1 cellular context compared by ENCODE assay signal in genomic region chr18:59054892-59055291, GRCh38.
A peak's percentile ranks its signal among the peaks of the same experiment; 100 is the strongest.
TF ChIP-seq lines count a peak whose summit lies in the region.

No MANE protein-coding gene starts in this region.

TF ChIP-seq in HEK293, 187 proteins besides CTCF, POLR2A, EP300 and RAD21 (continued from another document):
- TF ChIP-seq SCRT1 (tag by site-specific recombination; IDR thresholded peaks at IDR 0.05; ENCODE audit: borderline replicate concordance) (peak; percentile 91), INSM2 (tag by site-specific recombination; IDR thresholded peaks at IDR 0.05) (no peak), ZNF416 (tag by site-specific recombination; IDR thresholded peaks at IDR 0.05) (no peak), ZNF704 (tag by site-specific recombination; IDR thresholded peaks at IDR 0.05) (no peak), ZBTB20 (tag by site-specific recombination; IDR thresholded peaks at IDR 0.05) (no peak), ZXDB (tag by site-specific recombination; IDR thresholded peaks at IDR 0.05) (peak; percentile 28; the same call in 1 of the 2 replicates), FEZF1 (tag by site-specific recombination; IDR thresholded peaks at IDR 0.05) (peak; percentile 89), ZNF785 (tag by site-specific recombination; IDR thresholded peaks at IDR 0.05) (no peak), MYNN (tag by site-specific recombination; IDR thresholded peaks at IDR 0.05; ENCODE audit: borderline replicate concordance) (no peak), ZNF16 (tag by site-specific recombination; IDR thresholded peaks at IDR 0.05; ENCODE audit: low read depth) (no peak), ZNF521 (tag by site-specific recombination; IDR thresholded peaks at IDR 0.05) (no peak), SP3 (tag by site-specific recombination; IDR thresholded peaks at IDR 0.05) (no peak), ZNF792 (tag by site-specific recombination; IDR thresholded peaks at IDR 0.05) (no peak), ZFHX2 (tag by site-specific recombination; conservative IDR thresholded peaks at IDR 0.05) (no peak), ZNF623 (tag by site-specific recombination; IDR thresholded peaks at IDR 0.05) (no peak), ZNF555 (tag by site-specific recombination; conservative IDR thresholded peaks at IDR 0.05) (no peak), GLI4 (tag by site-specific recombination; IDR thresholded peaks at IDR 0.05) (no peak), EGR2 (tag by site-specific recombination; IDR thresholded peaks at IDR 0.05; ENCODE audit: low read depth) (no peak), TSHZ1 (tag by site-specific recombination; IDR thresholded peaks at IDR 0.05; ENCODE audit: borderline replicate concordance) (no peak), ZNF585B (tag by site-specific recombination; IDR thresholded peaks at IDR 0.05) (no peak), ZNF76 (tag by site-specific recombination; IDR thresholded peaks at IDR 0.05; ENCODE audit: borderline replicate concordance, low read depth) (no peak), ZNF768 (tag by site-specific recombination; IDR thresholded peaks at IDR 0.05) (no peak), ZNF354C (tag by site-specific recombination; IDR thresholded peaks at IDR 0.05; ENCODE audit: borderline replicate concordance, low read depth) (no peak), YY2 (tag by site-specific recombination; IDR thresholded peaks at IDR 0.05) (no peak), IKZF3 (tag by site-specific recombination; IDR thresholded peaks at IDR 0.05) (no peak), ZNF654 (tag by site-specific recombination; IDR thresholded peaks at IDR 0.05; ENCODE audit: low read depth) (no peak), ZNF501 (tag by site-specific recombination; IDR thresholded peaks at IDR 0.05) (0 out of 2 replicates have a peak, but pooled peaks have one; percentile 19), ZSCAN30 (tag by site-specific recombination; IDR thresholded peaks at IDR 0.05) (peak; percentile 36; the same call in 1 of the 2 replicates), ZNF155 (tag by site-specific recombination; IDR thresholded peaks at IDR 0.05) (no peak), GFI1B (tag by site-specific recombination; IDR thresholded peaks at IDR 0.05) (no peak), ZNF114 (tag by site-specific recombination; IDR thresholded peaks at IDR 0.05) (no peak), GLIS1 (tag by site-specific recombination; IDR thresholded peaks at IDR 0.05) (peak; percentile 96), ZNF19 (tag by site-specific recombination; IDR thresholded peaks at IDR 0.05; ENCODE audit: low read depth) (no peak), PRDM6 (tag by site-specific recombination; IDR thresholded peaks at IDR 0.05) (no peak; the same call in 1 of the 2 replicates), ZNF544 (tag by site-specific recombination; IDR thresholded peaks at IDR 0.05) (no peak), ZNF791 (tag by site-specific recombination; IDR thresholded peaks at IDR 0.05) (no peak), ZBTB8A (tag by site-specific recombination; IDR thresholded peaks at IDR 0.05) (no peak), ZIC2 (tag by site-specific recombination; IDR thresholded peaks at IDR 0.05) (no peak), ZNF18 (tag by site-specific recombination; IDR thresholded peaks at IDR 0.05) (peak; percentile 76), GLI2 (tag by site-specific recombination; IDR thresholded peaks at IDR 0.05; ENCODE audit: borderline replicate concordance, low read depth) (no peak), ZNF518A (tag by site-specific recombination; conservative IDR thresholded peaks at IDR 0.05; ENCODE audit: low read depth) (no peak), ZNF239 (tag by site-specific recombination; IDR thresholded peaks at IDR 0.05) (no peak), PRDM4 (tag by site-specific recombination; IDR thresholded peaks at IDR 0.05) (peak; percentile 51), ZNF423 (tag by site-specific recombination; IDR thresholded peaks at IDR 0.05) (peak; percentile 94), BCL11B (tag by site-specific recombination; IDR thresholded peaks at IDR 0.05; ENCODE audit: low read depth) (no peak), MZF1 (tag by site-specific recombination; IDR thresholded peaks at IDR 0.05; ENCODE audit: borderline replicate concordance) (no peak), ZNF580 (tag by site-specific recombination; IDR thresholded peaks at IDR 0.05) (0 out of 2 replicates have a peak, but pooled peaks have one; percentile 59), REPIN1 (tag by site-specific recombination; IDR thresholded peaks at IDR 0.05; ENCODE audit: low read depth) (no peak), ZNF596 (tag by site-specific recombination; IDR thresholded peaks at IDR 0.05) (peak; percentile 59; the same call in 1 of the 2 replicates)
